ENCODE assay signal across 16 cellular contexts in genomic region chr7:17131983-17132655, GRCh38.
A peak's percentile ranks its signal among the peaks of the same experiment; 100 is the strongest.
DNase-seq lines count a peak whose midpoint lies in the region; ATAC-seq lines count a peak whose summit lies in the region.
"Had no signal": no experiment of that assay in that cellular context is flagged by ENCODE, and none has a peak within 500 bp of the region (broad histone marks: within the 10 kb centered on the region; RNA-seq: fewer than 3 reads in every experiment).

No MANE protein-coding gene starts in this region.

- no peak overlapping the region for H3K18ac ChIP-seq in trophoblast cell (ENCODE audit: low read length)

- H3K14ac ChIP-seq in trophoblast cell (ENCODE audit: low read length): no peak overlapping the region

- H3K27ac ChIP-seq in trophoblast cell (ENCODE audit: low read depth, low read length): no peak overlapping the region
- H3K27ac ChIP-seq: coronary artery, testis had no signal

- ATAC-seq in GM18520 (IDR thresholded peaks at IDR 0.05; ENCODE audit: unreplicated experiment) (peak; percentile 33), GM21515 (IDR thresholded peaks at IDR 0.05; ENCODE audit: unreplicated experiment) (peak; percentile 38), HG03135 (IDR thresholded peaks at IDR 0.05; ENCODE audit: unreplicated experiment) (peak; percentile 52), left lobe of liver (peak; percentile 32)
- ATAC-seq: SK-N-SH treated with all-trans-retinoic acid at 6 μM for 48 hours had no signal

- H2AFZ ChIP-seq in trophoblast cell (ENCODE audit: insufficient read depth, low read length, poor library complexity): no peak overlapping the region

- no peak overlapping the region for H3K23ac ChIP-seq in trophoblast cell (ENCODE audit: low read length)

- H2BK120ac ChIP-seq in trophoblast cell (ENCODE audit: insufficient read depth, low read length, poor library complexity): no peak overlapping the region

- no peak overlapping the region for H3K4me2 ChIP-seq in trophoblast cell (ENCODE audit: low read length)

- in situ Hi-C loops in KBM-7 (cut with MboI; ENCODE audit: low pct_unique_long_range_greater_than_20kb, low sequenced_read_pairs): no loop called here

- H3K9me3 ChIP-seq in trophoblast cell (ENCODE audit: insufficient read depth, low read depth, low read length): no peaks in the 10 kb centered on the region
- H3K9me3 ChIP-seq: testis had no signal

- no peaks in the 10 kb centered on the region for H3K27me3 ChIP-seq in trophoblast cell (ENCODE audit: insufficient read depth, low read length)
- H3K27me3 ChIP-seq: testis had no signal

- no peak overlapping the region for H4K12ac ChIP-seq in trophoblast cell (ENCODE audit: low read depth, low read length)

- no peaks in the 10 kb centered on the region for H3K36me3 ChIP-seq in trophoblast cell (ENCODE audit: control insufficient read depth in 1 of 2, insufficient read depth in 2 of 2, low read length in 2 of 2)

- H2AK5ac ChIP-seq in trophoblast cell (ENCODE audit: low read length): no peak overlapping the region

- H3K4me1 ChIP-seq in trophoblast cell (ENCODE audit: control insufficient read depth in 1 of 2, insufficient read depth in 2 of 2, low read length in 2 of 2): no peaks in the 10 kb centered on the region
- H3K4me1 ChIP-seq: testis had no signal

- H4K8ac ChIP-seq in trophoblast cell (ENCODE audit: low read depth, low read length): no peak overlapping the region

- H3K9ac ChIP-seq in trophoblast cell (ENCODE audit: low read length): no peak overlapping the region

- no CpG with 5 or more reads among the region's 6 CpGs for WGBS in trophoblast cell (ENCODE audit: extremely low coverage, insufficient coverage, insufficient read length)

- H3K4ac ChIP-seq in trophoblast cell (ENCODE audit: low read depth, low read length): no peak overlapping the region

- H3K4me3 ChIP-seq in trophoblast cell (ENCODE audit: low read depth, low read length): no peak overlapping the region
- H3K4me3 ChIP-seq: coronary artery, testis had no signal

- H2BK5ac ChIP-seq in trophoblast cell (ENCODE audit: low read depth, low read length, poor library complexity): no peak overlapping the region

- no peak overlapping the region for H2BK12ac ChIP-seq in trophoblast cell (ENCODE audit: low read length)

- no peaks in the 10 kb centered on the region for H3K79me2 ChIP-seq in trophoblast cell (ENCODE audit: control insufficient read depth, insufficient read depth, low read length, poor library complexity)

- H4K91ac ChIP-seq in trophoblast cell (ENCODE audit: low read depth, low read length): no peak overlapping the region

- DNase-seq in left lobe of liver (ENCODE audit: low spot score) (no peak), NCI-H2227 treated with DMSO at 0.1 percent for 48 hours (lab: John Stamatoyannopoulos, UW) (no peak), trophoblast cell (no peak), KBM-7 (no peak)
- no peak for DNase-seq in NK-92 treated with Interleukin-12 subunit alpha and Interleukin-12 subunit beta, amount 100 ng/mL, for 24 hours (lab: John Stamatoyannopoulos, UW)
- DNase-seq: activated gamma-delta T cell, aorta, head of caudate nucleus, KG1, OCI-M1, testis had no signal

- no peaks in the 10 kb centered on the region for H3K79me1 ChIP-seq in trophoblast cell (ENCODE audit: low read length)
